Comparison of ENCODE assay signal across 7 cellular contexts in genomic region chr2:230160112-230160660, GRCh38. TPM values are rescaled to one million over a fixed set of nuclear protein-coding genes. Genes with fewer than 3 reads are reported as not detected.
DNase-seq lines count a peak whose midpoint lies in the region; ATAC-seq and TF ChIP-seq lines count a peak whose summit lies in the region.

No MANE protein-coding gene starts in this region.

- H3K27ac Mint-ChIP-seq in WTC11, result no peak overlapping the region
- no peak overlapping the region for H3K27ac Mint-ChIP-seq in central memory CD8-positive, alpha-beta T cell (ENCODE audit: low read depth)

- peaks cover 5% of the 10 kb centered on the region for H3K4me1 Mint-ChIP-seq in WTC11
- peaks cover 6% of the 10 kb centered on the region for H3K4me1 Mint-ChIP-seq in central memory CD8-positive, alpha-beta T cell

- no peaks in the 10 kb centered on the region; the same call in 1 of the 2 replicates for H3K27me3 Mint-ChIP-seq in WTC11 (ENCODE audit: low read depth)
- H3K27me3 Mint-ChIP-seq in central memory CD8-positive, alpha-beta T cell, result no peaks in the 10 kb centered on the region

- ATAC-seq in WTC11 (peak; percentile 79), left lobe of liver (peak; percentile 97), HG02981 (IDR thresholded peaks at IDR 0.05; ENCODE audit: unreplicated experiment) (no peak)
- ATAC-seq in central memory CD8-positive, alpha-beta T cell (replicated peaks; ENCODE audit: extremely low read depth, poor library complexity, severe bottlenecking), result no peak

- TF ChIP-seq CTCF in GM10266 (IDR thresholded peaks at IDR 0.05; ENCODE audit: control insufficient read depth, insufficient read depth, low read depth, missing control alignments) (peak; percentile 65), WTC11 (IDR thresholded peaks at IDR 0.05) (peak; percentile 61)

- POLR2A ChIA-PET in WTC11 (lab: Charles Lee), result interaction anchor here (0.5 to 0.7 kb wide), 5 partner anchors 82 to 804 kb away, joined by 3 to 4 read pairs (median 3); partner anchors contain the start of gene SP140L

- CTCF ChIA-PET in WTC11 (lab: Charles Lee), result interaction anchor here (0.5 to 4.7 kb wide), 57 partner anchors 8 to 855 kb away, joined by 3 to 88 read pairs (median 4); partner anchors contain the start of genes SLC16A14 and SP110

- H3K9me3 Mint-ChIP-seq in WTC11, result peaks cover 20% of the 10 kb centered on the region
- no peaks in the 10 kb centered on the region for H3K9me3 Mint-ChIP-seq in central memory CD8-positive, alpha-beta T cell

- no peak overlapping the region for H3K4me3 Mint-ChIP-seq in WTC11
- no peak overlapping the region for H3K4me3 Mint-ChIP-seq in central memory CD8-positive, alpha-beta T cell

- peaks cover 7% of the 10 kb centered on the region for H3K36me3 Mint-ChIP-seq in WTC11
- H3K36me3 Mint-ChIP-seq in central memory CD8-positive, alpha-beta T cell (ENCODE audit: insufficient read depth), result peaks cover 6% of the 10 kb centered on the region

- peak; percentile 66 for DNase-seq in GM10266 (ENCODE audit: extremely low spot score)
- peak; percentile 74 for DNase-seq in NAMALWA (ENCODE audit: low spot score)
- DNase-seq in WTC11 (ENCODE audit: low spot score), result peak; percentile 55
- peak; percentile 27 to 39 for DNase-seq in central memory CD8-positive, alpha-beta T cell (ENCODE audit: low spot score in 2 of 2)
- DNase-seq in left lobe of liver (ENCODE audit: low spot score), result peak; percentile 54
- DNase-seq in stimulated activated CD8-positive, alpha-beta memory T cell treated with anti-CD3 and anti-CD28 coated beads, Interleukin-12 subunit alpha, Interleukin-12 subunit beta, amount 100 ng/mL, for 1 hour (ENCODE audit: low read depth), result peak; percentile 20

TF ChIP-seq in WTC11, 78 proteins besides CTCF, POLR2A, EP300 and RAD21:
- TF ChIP-seq JUN (CRISPR knock-in tag; IDR thresholded peaks at IDR 0.05), result no peak
- no peak for TF ChIP-seq SMAD4 (CRISPR knock-in tag; IDR thresholded peaks at IDR 0.05)
- no peak for TF ChIP-seq ZNF396 (CRISPR knock-in tag; IDR thresholded peaks at IDR 0.05; ENCODE audit: borderline replicate concordance)
- no peak for TF ChIP-seq MYBL2 (CRISPR knock-in tag; IDR thresholded peaks at IDR 0.05)
- no peak for TF ChIP-seq RELA (CRISPR knock-in tag; IDR thresholded peaks at IDR 0.05; ENCODE audit: borderline replicate concordance)
- TF ChIP-seq STAT6 (CRISPR knock-in tag; conservative IDR thresholded peaks at IDR 0.05; ENCODE audit: low read depth), result no peak
- TF ChIP-seq AR (CRISPR knock-in tag; IDR thresholded peaks at IDR 0.05), result no peak
- no peak for TF ChIP-seq ZNF512 (CRISPR knock-in tag; IDR thresholded peaks at IDR 0.05; ENCODE audit: borderline replicate concordance)
- no peak for TF ChIP-seq TP53 (CRISPR knock-in tag; IDR thresholded peaks at IDR 0.05)

RNA-seq across cellular contexts. Expression of gene SP110, which starts 59.6 kb away (rescaled TPM):
- total RNA-seq in WTC11 (2021) (4.2 to 5.7 TPM (median 4.9 TPM) in 3 replicates), left lobe of liver (6.0 TPM)

Comparison
In these comparisons a context has a peak if more than half of its experiments do, and no peak if none do; other contexts are left out.
1. DNase-seq: peak in every context shown above with its lines; median percentile 74 in NAMALWA; 66 in GM10266; 55 in WTC11; 54 in left lobe of liver; 33 in central memory CD8-positive, alpha-beta T cell; 20 in stimulated activated CD8-positive, alpha-beta memory T cell treated with anti-CD3 and anti-CD28 coated beads, Interleukin-12 subunit alpha, Interleukin-12 subunit beta, amount 100 ng/mL, for 1 hour.
2. ATAC-seq: peak in WTC11 (single experiment) and left lobe of liver (single experiment); none in central memory CD8-positive, alpha-beta T cell (single experiment) and HG02981 (single experiment).